In genomic region chr16:12090162-12090552, GRCh38 we compare ENCODE assay signal across 10 cellular contexts.
DNase-seq lines count a peak whose midpoint lies in the region; ATAC-seq and TF ChIP-seq lines count a peak whose summit lies in the region.
"Had no signal": no experiment of that assay in that cellular context is flagged by ENCODE, and none has a peak within 500 bp of the region (broad histone marks: within the 10 kb centered on the region; RNA-seq: fewer than 3 reads in every experiment).

No MANE protein-coding gene starts in this region.

- H3K4me1 Mint-ChIP-seq in memory B cell: peaks cover 24% of the 10 kb centered on the region

- peak overlapping the region; percentile 41 for H3K4me3 Mint-ChIP-seq in memory B cell

- H3K36me3 Mint-ChIP-seq in memory B cell: peaks cover 3% of the 10 kb centered on the region

- no peaks in the 10 kb centered on the region for H3K9me3 ChIP-seq in heart right ventricle
- no peaks in the 10 kb centered on the region for H3K9me3 ChIP-seq in upper lobe of right lung

- H3K27ac ChIP-seq in heart right ventricle (peak overlapping the region in 7 of 10 donors; percentile 43 to 75 (median 58)), coronary artery (no peak overlapping the region), upper lobe of right lung (no peak overlapping the region)
- H3K27ac ChIP-seq: cardiac muscle cell had no signal

- H3K4me3 ChIP-seq in heart right ventricle (peak overlapping the region in 9 of 10 donors; percentile 17 to 44 (median 36)), coronary artery (peak overlapping the region; percentile 59), upper lobe of right lung (peak overlapping the region; percentile 17)
- H3K4me3 ChIP-seq: cardiac muscle cell had no signal

- ATAC-seq in heart right ventricle (no peak), Right ventricle myocardium inferior (no peak), memory B cell (ENCODE audit: low read depth) (no peak), upper lobe of right lung (no peak), HG03342 (IDR thresholded peaks at IDR 0.05; ENCODE audit: unreplicated experiment) (no peak)

- H3K36me3 ChIP-seq in heart right ventricle: peaks cover 0 to under 1% (median 0%) of the 10 kb centered on the region in 9 donors
- H3K36me3 ChIP-seq in upper lobe of right lung: no peaks in the 10 kb centered on the region
- H3K36me3 ChIP-seq: cardiac muscle cell had no signal

- no peak for TF ChIP-seq CTCF in heart right ventricle (IDR thresholded peaks at IDR 0.05)
- TF ChIP-seq CTCF in coronary artery (IDR thresholded peaks at IDR 0.05): no peak
- TF ChIP-seq CTCF in upper lobe of right lung (IDR thresholded peaks at IDR 0.05): no peak

- no peaks in the 10 kb centered on the region for H3K27me3 Mint-ChIP-seq in memory B cell

- intact Hi-C loops in heart right ventricle (cut with DNase I) (loop anchor here in 8 of 10 donors (5.0 to 10.0 kb wide), 11 partner anchors 55 to 727 kb away; no protein-coding TSS in a partner anchor), Right ventricle myocardium inferior (cut with DNase I) (loop anchor here (5.0 to 10.0 kb wide), 3 partner anchors 52 to 727 kb away; no protein-coding TSS in a partner anchor), upper lobe of right lung (cut with DNase I) (no loop called here)

- peaks cover 10 to 57% (median 30%) of the 10 kb centered on the region in 9 donors for H3K4me1 ChIP-seq in heart right ventricle
- H3K4me1 ChIP-seq in upper lobe of right lung: peaks cover 37% of the 10 kb centered on the region

- DNase-seq in heart right ventricle: no peak
- no peak for DNase-seq in Right ventricle myocardium inferior (ENCODE audit: missing footprints)
- no peak for DNase-seq in coronary artery (ENCODE audit: low spot score)
- no peak for DNase-seq in memory B cell (ENCODE audit: low spot score in 2 of 2)
- peak; percentile 57 for DNase-seq in upper lobe of right lung
- no peak for DNase-seq in NCI-H2029 (lab: John Stamatoyannopoulos, UW)
- DNase-seq in AG08395 (ENCODE audit: low spot score): no peak
- DNase-seq: NCI-H1092 had no signal

- no peaks in the 10 kb centered on the region for H3K9me3 Mint-ChIP-seq in memory B cell

- H3K27me3 ChIP-seq in heart right ventricle (no peaks in the 10 kb centered on the region), upper lobe of right lung (no peaks in the 10 kb centered on the region)
- H3K27me3 ChIP-seq: cardiac muscle cell had no signal

- H3K27ac Mint-ChIP-seq in memory B cell: peak overlapping the region; percentile 73

- WGBS in heart right ventricle, 2 donors: 53 to 65% methylated on average over 14 of the region's 14 CpGs

Comparison
In these comparisons a context has a peak if more than half of its experiments do, and no peak if none do; other contexts are left out.
1. H3K27ac ChIP-seq: peak in heart right ventricle (7 of 10); none in coronary artery (0 of 2) and upper lobe of right lung (single experiment).
2. Peak in every context shown above with its lines, with median percentiles within 50 percentile points of each other: H3K4me3 ChIP-seq.